ENCODE assay signal across 8 cellular contexts in genomic region chr16:89720520-89720858, GRCh38. TPM values are rescaled to one million over a fixed set of nuclear protein-coding genes. Genes with fewer than 3 reads are reported as not detected.
A peak's percentile ranks its signal among the peaks of the same experiment; 100 is the strongest.
DNase-seq lines count a peak whose midpoint lies in the region; ATAC-seq and TF ChIP-seq lines count a peak whose summit lies in the region.

No MANE protein-coding gene starts in this region.

- peak; percentile 23 for ATAC-seq in HG02973 (IDR thresholded peaks at IDR 0.05; ENCODE audit: unreplicated experiment)

- peak overlapping the region; percentile 76 for H3K27ac ChIP-seq in VCaP
- H3K27ac ChIP-seq in osteoblast (ENCODE audit: low read depth, low read length), result peak overlapping the region; percentile 91

- TF ChIP-seq CTCF in VCaP (conservative IDR thresholded peaks at IDR 0.05) (no peak), foreskin fibroblast (IDR thresholded peaks at IDR 0.05; ENCODE audit: low read depth, low read length) (no peak), osteoblast (IDR thresholded peaks at IDR 0.05; ENCODE audit: extremely low read depth, low read depth, low read length) (no peak)

- peaks cover 26% of the 10 kb centered on the region for H3K36me3 ChIP-seq in osteoblast (ENCODE audit: insufficient read depth, low read length)

- H3K27me3 ChIP-seq in osteoblast (ENCODE audit: insufficient read depth, low read length), result no peaks in the 10 kb centered on the region

- no peaks in the 10 kb centered on the region for H3K9me3 ChIP-seq in osteoblast (ENCODE audit: low read depth, low read length)

- H3K4me2 ChIP-seq in osteoblast (ENCODE audit: insufficient read depth, low read length), result peak overlapping the region; percentile 94

- H4K20me1 ChIP-seq in osteoblast (ENCODE audit: insufficient read depth, low read length), result peaks cover 32% of the 10 kb centered on the region

- peaks cover 26% of the 10 kb centered on the region for H3K4me1 ChIP-seq in osteoblast (ENCODE audit: insufficient read depth, low read length)

- H3K79me2 ChIP-seq in osteoblast (ENCODE audit: insufficient read depth, low read length), result peaks cover 55% of the 10 kb centered on the region

- DNase-seq in activated CD8-positive, alpha-beta memory T cell treated with anti-CD3 and anti-CD28 coated beads, Interleukin-2, amount 50 U/mL, for 4 hours, result peak; percentile 45
- DNase-seq in activated CD8-positive, alpha-beta memory T cell treated with anti-CD3 and anti-CD28 coated beads, Interleukin-2, amount 50 U/mL, for 48 hours, result no peak
- DNase-seq in foreskin fibroblast, result peak in 1 of 2 donors; percentile 66
- DNase-seq in osteoblast (ENCODE audit: insufficient read length, low spot score, missing footprints), result no peak
- no peak for DNase-seq in SK-N-DZ (ENCODE audit: low spot score)
- DNase-seq in cortex of kidney (lab: John Stamatoyannopoulos, UW), result no peak

- H3K4me3 ChIP-seq in foreskin fibroblast (ENCODE audit: low read depth in 1 of 2, low read length in 2 of 2), result peak overlapping the region; percentile 82 to 91
- peak overlapping the region; percentile 88 for H3K4me3 ChIP-seq in osteoblast (ENCODE audit: insufficient read depth, low read length)

- peak overlapping the region; percentile 18 for H2AFZ ChIP-seq in osteoblast (ENCODE audit: low read length)

RNA-seq across cellular contexts. Expression of gene VPS9D1, which starts 0.2 kb away (rescaled TPM):
- total RNA-seq in osteoblast, result 13.3 and 14.5 TPM in 2 replicates
- polyA plus RNA-seq in SK-N-DZ (2014; cell fraction: cytosol; rRNA removed), result 5.7 and 8.8 TPM in 2 replicates
- polyA plus RNA-seq in SK-N-DZ (2014; cell fraction: nucleus; rRNA removed), result 26.0 and 40.7 TPM in 2 replicates

RNA-seq across cellular contexts. Expression of gene ZNF276, which starts 0.8 kb away (rescaled TPM):
- 11.5 and 12.3 TPM in 2 replicates for total RNA-seq in osteoblast
- polyA plus RNA-seq in SK-N-DZ (2014; cell fraction: cytosol; rRNA removed), result 11.2 and 35.3 TPM in 2 replicates
- 81.8 and 136 TPM in 2 replicates for polyA plus RNA-seq in SK-N-DZ (2014; cell fraction: nucleus; rRNA removed)

RNA-seq across cellular contexts. Expression of gene SPATA2L, which starts 19.0 kb away (rescaled TPM):
- 12.1 and 14.8 TPM in 2 replicates for total RNA-seq in osteoblast
- polyA plus RNA-seq in SK-N-DZ (2014; cell fraction: cytosol; rRNA removed), result 12.8 and 13.3 TPM in 2 replicates
- polyA plus RNA-seq in SK-N-DZ (2014; cell fraction: nucleus; rRNA removed), result 7.8 and 12.7 TPM in 2 replicates

RNA-seq across cellular contexts. Expression of gene CDK10, which starts 34.0 kb away (rescaled TPM):
- 24.8 and 37.6 TPM in 2 replicates for total RNA-seq in osteoblast
- 101 and 107 TPM in 2 replicates for polyA plus RNA-seq in SK-N-DZ (2014; cell fraction: cytosol; rRNA removed)
- 895 and 969 TPM in 2 replicates for polyA plus RNA-seq in SK-N-DZ (2014; cell fraction: nucleus; rRNA removed)
